Comparison of ENCODE assay signal across 1 cellular context in the genomic region with DNA sequence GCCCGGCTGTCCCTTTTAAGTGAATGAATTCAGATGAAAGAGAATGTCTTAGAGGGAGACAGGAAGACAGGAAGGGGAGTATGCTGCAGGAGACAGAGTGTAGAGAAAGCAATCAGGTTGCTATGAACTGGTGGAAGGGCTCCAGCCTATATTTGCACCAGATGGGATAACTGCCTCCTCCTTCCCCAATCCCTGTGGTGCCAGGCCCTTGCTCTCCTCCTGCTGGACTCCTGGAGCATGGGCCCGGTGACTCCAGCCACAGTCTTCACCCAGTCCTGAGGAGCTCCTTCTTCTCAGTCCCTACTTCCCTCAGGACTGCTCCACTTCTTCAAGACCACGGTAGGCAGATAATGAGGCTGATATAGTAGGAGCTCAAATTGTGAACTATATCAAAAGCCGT.
TF ChIP-seq lines count a peak whose summit lies in the region.

No MANE protein-coding gene starts in this region.

TF ChIP-seq in IMR-90, 13 proteins besides CTCF, POLR2A, EP300 and RAD21:
- no peak for TF ChIP-seq CEBPB (IDR thresholded peaks at IDR 0.05; ENCODE audit: low read depth, low read length)
- no peak for TF ChIP-seq RCOR1 (IDR thresholded peaks at IDR 0.05; ENCODE audit: insufficient replicate concordance, low read length)
- no peak for TF ChIP-seq MAZ (IDR thresholded peaks at IDR 0.05; ENCODE audit: borderline replicate concordance, low read depth, low read length)
- TF ChIP-seq MXI1 (IDR thresholded peaks at IDR 0.05; ENCODE audit: borderline replicate concordance, low read depth, low read length), result no peak
- no peak for TF ChIP-seq CHD1 (IDR thresholded peaks at IDR 0.05; ENCODE audit: low read depth, low read length)
- no peak for TF ChIP-seq NFE2L2 (IDR thresholded peaks at IDR 0.05; ENCODE audit: low read depth, low read length)
- TF ChIP-seq BHLHE40 (IDR thresholded peaks at IDR 0.05; ENCODE audit: low read depth, low read length), result no peak
- no peak; the same call in 1 of the 2 replicates for TF ChIP-seq SMC3 (IDR thresholded peaks at IDR 0.05; ENCODE audit: low read depth, low read length)
